In the genomic region with DNA sequence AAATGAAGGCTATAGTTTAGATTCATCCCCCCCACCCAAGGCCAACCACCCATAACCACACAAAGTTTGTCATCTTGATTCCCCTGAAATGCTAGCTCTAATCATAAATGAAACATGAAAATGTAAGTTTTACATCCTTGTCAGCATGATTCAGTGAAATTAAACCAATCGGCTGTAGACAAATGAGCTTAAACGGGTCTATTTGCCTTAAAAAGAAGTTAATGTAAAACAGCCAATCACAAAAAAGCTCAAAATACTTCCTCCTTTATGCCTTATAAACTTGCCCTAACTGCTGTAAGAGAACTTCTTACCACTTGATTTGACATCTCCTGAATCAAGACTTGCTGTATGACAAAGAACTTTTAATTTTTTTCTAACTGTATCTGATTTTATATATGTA, we compare ENCODE assay signal across 10 cellular contexts. TPM values are rescaled to one million over a fixed set of nuclear protein-coding genes. Genes with fewer than 3 reads are reported as not detected.
DNase-seq lines count a peak whose midpoint lies in the region; ATAC-seq and TF ChIP-seq lines count a peak whose summit lies in the region.
"Had no signal": no experiment of that assay in that cellular context is flagged by ENCODE, and none has a peak within 500 bp of the region (broad histone marks: within the 10 kb centered on the region; RNA-seq: fewer than 3 reads in every experiment).

No MANE protein-coding gene starts in this region.

- CTCF ChIA-PET in activated CD4-positive, alpha-beta T cell treated with anti-CD3 and anti-CD28 coated beads for 36 hours (lab: Charles Lee) = interaction anchor here (0.7 to 1.3 kb wide), 4 partner anchors 8 to 450 kb away, joined by 3 to 5 read pairs (median 4); no protein-coding TSS in a partner anchor
- CTCF ChIA-PET in RWPE1 (lab: Yijun Ruan, JAX) = interaction anchor here (0.7 to 1.2 kb wide), 3 partner anchors 8 to 108 kb away, joined by 3 to 6 read pairs (median 3); no protein-coding TSS in a partner anchor

- H3K36me3 Mint-ChIP-seq in activated CD4-positive, alpha-beta T cell treated with anti-CD3 and anti-CD28 coated beads for 36 hours (ENCODE audit: low read depth) = no peaks in the 10 kb centered on the region
- H3K36me3 Mint-ChIP-seq: activated naive CD8-positive, alpha-beta T cell treated with anti-CD3 and anti-CD28 coated beads, Interleukin-2, amount 10 ng/mL, durations not matched to agents 7 days and 5 days had no signal

- H3K27ac ChIP-seq in RWPE1 (peak overlapping the region; percentile 99), esophagus muscularis mucosa (replicated peaks in 1 of 4) (peak overlapping the region; percentile 85 to 92 (median 91)), subcutaneous abdominal adipose tissue (ENCODE audit: low read depth, low read length) (peak overlapping the region; percentile 85)

- WGBS in esophagus muscularis mucosa = 44% methylated on average over 2 of the region's 2 CpGs

- no peak overlapping the region for H3K4me3 ChIP-seq in esophagus muscularis mucosa
- H3K4me3 ChIP-seq in subcutaneous abdominal adipose tissue (ENCODE audit: low read depth in 1 of 5, low read length in 5 of 5) = no peak overlapping the region

- peaks cover 1% of the 10 kb centered on the region for H3K27me3 Mint-ChIP-seq in activated CD4-positive, alpha-beta T cell treated with anti-CD3 and anti-CD28 coated beads for 36 hours
- H3K27me3 Mint-ChIP-seq: activated naive CD8-positive, alpha-beta T cell treated with anti-CD3 and anti-CD28 coated beads, Interleukin-2, amount 10 ng/mL, durations not matched to agents 7 days and 5 days had no signal

- TF ChIP-seq POLR2A in esophagus muscularis mucosa (IDR thresholded peaks at IDR 0.05; ENCODE audit: low read depth) = no peak

- no peak for TF ChIP-seq CTCF in RWPE1 (conservative IDR thresholded peaks at IDR 0.05; ENCODE audit: low read depth)
- TF ChIP-seq CTCF in esophagus muscularis mucosa (IDR thresholded peaks at IDR 0.05) = no peak

- H3K27ac Mint-ChIP-seq in activated CD4-positive, alpha-beta T cell treated with anti-CD3 and anti-CD28 coated beads for 36 hours = peak overlapping the region; percentile 70
- H3K27ac Mint-ChIP-seq: activated naive CD8-positive, alpha-beta T cell treated with anti-CD3 and anti-CD28 coated beads, Interleukin-2, amount 10 ng/mL, durations not matched to agents 7 days and 5 days had no signal

- no peak overlapping the region for H3K4me3 Mint-ChIP-seq in activated CD4-positive, alpha-beta T cell treated with anti-CD3 and anti-CD28 coated beads for 36 hours
- H3K4me3 Mint-ChIP-seq: activated naive CD8-positive, alpha-beta T cell treated with anti-CD3 and anti-CD28 coated beads, Interleukin-2, amount 10 ng/mL, durations not matched to agents 7 days and 5 days had no signal

- H3K36me3 ChIP-seq in esophagus muscularis mucosa (peaks cover 0 to under 1% (median 0%) of the 10 kb centered on the region in 4 donors), subcutaneous abdominal adipose tissue (ENCODE audit: control insufficient read depth in 5 of 5, insufficient read depth in 5 of 5, low read length in 5 of 5) (no peaks in the 10 kb centered on the region)

- peaks cover 25% of the 10 kb centered on the region for H3K4me1 Mint-ChIP-seq in activated CD4-positive, alpha-beta T cell treated with anti-CD3 and anti-CD28 coated beads for 36 hours

- intact Hi-C loops in activated CD4-positive, alpha-beta T cell treated with anti-CD3 and anti-CD28 coated beads for 36 hours (cut with DNase I, micrococcal nuclease) = loop anchor here (2.0 to 10.0 kb wide), 2 partner anchors 105 to 117 kb away; no protein-coding TSS in a partner anchor
- intact Hi-C loops in esophagus muscularis mucosa (cut with DNase I) = no loop called here

- H3K9me3 Mint-ChIP-seq in activated CD4-positive, alpha-beta T cell treated with anti-CD3 and anti-CD28 coated beads for 36 hours (ENCODE audit: low read depth) = no peaks in the 10 kb centered on the region
- H3K9me3 Mint-ChIP-seq: activated naive CD8-positive, alpha-beta T cell treated with anti-CD3 and anti-CD28 coated beads, Interleukin-2, amount 10 ng/mL, durations not matched to agents 7 days and 5 days had no signal

- H3K4me1 ChIP-seq in esophagus muscularis mucosa = peaks cover 20 to 36% (median 29%) of the 10 kb centered on the region in 4 donors
- peaks cover 0 to 32% (median 19%) of the 10 kb centered on the region in 5 donors for H3K4me1 ChIP-seq in subcutaneous abdominal adipose tissue (ENCODE audit: control insufficient read depth in 5 of 5, insufficient read depth in 5 of 5, low read length in 5 of 5)

- H3K27me3 ChIP-seq in esophagus muscularis mucosa (no peaks in the 10 kb centered on the region), subcutaneous abdominal adipose tissue (ENCODE audit: control insufficient read depth in 5 of 5, insufficient read depth in 4 of 5, low read length in 5 of 5) (no peaks in the 10 kb centered on the region)

- DNase-seq in activated CD4-positive, alpha-beta T cell treated with anti-CD3 and anti-CD28 coated beads for 36 hours = no peak
- DNase-seq in activated CD4-positive, alpha-beta T cell treated with anti-CD3 and anti-CD28 coated beads for 4 hours = no peak
- DNase-seq in RWPE1 (ENCODE audit: low spot score) (no peak), esophagus muscularis mucosa (ENCODE audit: extremely low spot score) (no peak), HuH-7.5 (ENCODE audit: low spot score) (no peak), mesenteric fat pad (ENCODE audit: low spot score) (no peak)
- DNase-seq: activated naive CD8-positive, alpha-beta T cell treated with anti-CD3 and anti-CD28 coated beads, Interleukin-2, amount 10 ng/mL, durations not matched to agents 7 days and 5 days; posterior cingulate gyrus had no signal

- no peak for TF ChIP-seq EP300 in esophagus muscularis mucosa (IDR thresholded peaks at IDR 0.05)

- POLR2A ChIA-PET in activated CD4-positive, alpha-beta T cell treated with anti-CD3 and anti-CD28 coated beads for 36 hours (lab: Charles Lee) = interaction anchor here (0.7 to 1.3 kb wide), 2 partner anchors 18 to 97 kb away, joined by 3 read pairs; a partner anchor contains a TSS
- POLR2A ChIA-PET in RWPE1 (lab: Yijun Ruan, JAX; ENCODE audit: low non-redundant PET) = interaction anchor here (0.6 to 0.7 kb wide), 2 partner anchors 19 to 73 kb away, joined by 3 to 4 read pairs; no protein-coding TSS in a partner anchor

- no peak for ATAC-seq in activated CD4-positive, alpha-beta T cell treated with anti-CD3 and anti-CD28 coated beads for 36 hours
- no peak for ATAC-seq in GM19397 (IDR thresholded peaks at IDR 0.05; ENCODE audit: unreplicated experiment)

- H3K9me3 ChIP-seq in esophagus muscularis mucosa (no peaks in the 10 kb centered on the region), subcutaneous abdominal adipose tissue (ENCODE audit: control insufficient read depth in 5 of 5, low read length in 5 of 5) (no peaks in the 10 kb centered on the region)

- no peak overlapping the region for H3K9ac ChIP-seq in subcutaneous abdominal adipose tissue (ENCODE audit: low read length in 5 of 5)

RNA-seq across cellular contexts. Expression of gene MRI1, which starts 34.5 kb away (rescaled TPM):
- total RNA-seq in activated CD4-positive, alpha-beta T cell treated with anti-CD3 and anti-CD28 coated beads for 36 hours = 10 to 100 TPM; 35.9 to 39.9 TPM
- 10 to 100 TPM; 28.2 to 60.2 (median 38.5) TPM for total RNA-seq in esophagus muscularis mucosa
- total RNA-seq in mesenteric fat pad = 22.9 TPM

RNA-seq across cellular contexts. Expression of gene C19orf53, which starts 44.4 kb away (rescaled TPM):
- total RNA-seq in activated CD4-positive, alpha-beta T cell treated with anti-CD3 and anti-CD28 coated beads for 36 hours = 100 to 1,000 TPM; 115 to 142 TPM
- total RNA-seq in esophagus muscularis mucosa (100 to 1,000 TPM in 2 of 4 donors, 10 to 100 TPM in 2; 87.4 to 168 (median 104) TPM), mesenteric fat pad (71.5 TPM)
